Comparison of ENCODE assay signal across 12 cellular contexts in genomic region chr6:136669299-136669699, GRCh38.
DNase-seq lines count a peak whose midpoint lies in the region; ATAC-seq and TF ChIP-seq lines count a peak whose summit lies in the region.
"Had no signal": no experiment of that assay in that cellular context is flagged by ENCODE, and none has a peak within 500 bp of the region (broad histone marks: within the 10 kb centered on the region; RNA-seq: fewer than 3 reads in every experiment).

No MANE protein-coding gene starts in this region.

- no peaks in the 10 kb centered on the region for H4K20me1 ChIP-seq in hepatocyte (ENCODE audit: insufficient read depth, poor library complexity, severe bottlenecking)

- no peak for TF ChIP-seq CTCF in heart left ventricle (IDR thresholded peaks at IDR 0.05)
- no peak for TF ChIP-seq CTCF in hepatocyte (IDR thresholded peaks at IDR 0.05; ENCODE audit: poor library complexity)
- TF ChIP-seq CTCF in upper lobe of right lung (IDR thresholded peaks at IDR 0.05): no peak

- H3K9me3 ChIP-seq in heart left ventricle (no peaks in the 10 kb centered on the region), adipocyte (ENCODE audit: control insufficient read depth, low read length) (no peaks in the 10 kb centered on the region), hepatocyte (ENCODE audit: low read depth) (no peaks in the 10 kb centered on the region), upper lobe of right lung (no peaks in the 10 kb centered on the region)
- H3K9me3 ChIP-seq: sigmoid colon had no signal

- H3K36me3 ChIP-seq in heart left ventricle: peaks cover 0 to 29% (median 14%) of the 10 kb centered on the region in 9 donors
- H3K36me3 ChIP-seq in adipocyte (ENCODE audit: control insufficient read depth, insufficient read depth, low read length, severe bottlenecking): no peaks in the 10 kb centered on the region
- no peaks in the 10 kb centered on the region for H3K36me3 ChIP-seq in hepatocyte (replicated peaks; ENCODE audit: insufficient read depth, low read depth)
- H3K36me3 ChIP-seq in upper lobe of right lung: peaks cover 8% of the 10 kb centered on the region
- H3K36me3 ChIP-seq: sigmoid colon had no signal

- no peaks in the 10 kb centered on the region for H3K79me2 ChIP-seq in hepatocyte

- H3K4me3 ChIP-seq in heart left ventricle (no peak overlapping the region), adipocyte (ENCODE audit: low read length) (peak overlapping the region; percentile 2), hepatocyte (no peak overlapping the region), upper lobe of right lung (no peak overlapping the region)
- H3K4me3 ChIP-seq: coronary artery, sigmoid colon had no signal

- H3K27ac ChIP-seq in heart left ventricle (no peak overlapping the region), hepatocyte (no peak overlapping the region), upper lobe of right lung (no peak overlapping the region)
- H3K27ac ChIP-seq: coronary artery, sigmoid colon had no signal

- H3K4me1 ChIP-seq in heart left ventricle: peaks cover 0 to 11% (median 2%) of the 10 kb centered on the region in 12 donors
- peaks cover 17% of the 10 kb centered on the region for H3K4me1 ChIP-seq in adipocyte (ENCODE audit: control insufficient read depth, insufficient read depth, low read length)
- H3K4me1 ChIP-seq in hepatocyte (ENCODE audit: insufficient read depth): no peaks in the 10 kb centered on the region
- no peaks in the 10 kb centered on the region for H3K4me1 ChIP-seq in upper lobe of right lung
- H3K4me1 ChIP-seq: sigmoid colon had no signal

- no peak overlapping the region for H3K9ac ChIP-seq in adipocyte (ENCODE audit: low read length)

- no peak for TF ChIP-seq POLR2A in heart left ventricle (IDR thresholded peaks at IDR 0.05)

- no peak overlapping the region for H3K4me2 ChIP-seq in hepatocyte

- no peak for DNase-seq in Right ventricle myocardium superior
- DNase-seq in heart left ventricle: no peak
- DNase-seq in adipocyte (ENCODE audit: low read depth): peak; percentile 88
- DNase-seq in hepatocyte (ENCODE audit: low spot score): peak; percentile 6
- no peak for DNase-seq in upper lobe of right lung
- DNase-seq in NCI-H2227 (lab: John Stamatoyannopoulos, UW; ENCODE audit: unreplicated experiment): no peak
- DNase-seq in T-helper 9 cell: no peak
- DNase-seq: islet precursor cell, NCI-H2081 treated with DMSO at 0.1 percent for 48 hours, sigmoid colon had no signal

- no peaks in the 10 kb centered on the region for H3K27me3 ChIP-seq in heart left ventricle
- no peaks in the 10 kb centered on the region for H3K27me3 ChIP-seq in adipocyte (replicated peaks; ENCODE audit: control insufficient read depth, insufficient read depth, low read length)
- no peaks in the 10 kb centered on the region for H3K27me3 ChIP-seq in hepatocyte
- no peaks in the 10 kb centered on the region for H3K27me3 ChIP-seq in upper lobe of right lung
- H3K27me3 ChIP-seq: sigmoid colon had no signal

- WGBS in heart left ventricle, 4 donors: 40 to 54% (median 47%) methylated on average over 3 of the region's 3 CpGs
- WGBS in hepatocyte (ENCODE audit: low lambda C conversion rate, missing lambda C conversion rate): 50% methylated on average over 3 of the region's 3 CpGs

- ATAC-seq in Right ventricle myocardium superior (ENCODE audit: poor library complexity) (peak; percentile 34), heart left ventricle (no peak), upper lobe of right lung (peak; percentile 22), GM21737 (IDR thresholded peaks at IDR 0.05; ENCODE audit: unreplicated experiment) (no peak)

- intact Hi-C loops in Right ventricle myocardium superior (cut with DNase I): no loop called here
- intact Hi-C loops in heart left ventricle (cut with DNase I): no loop called here
- intact Hi-C loops in upper lobe of right lung (cut with DNase I): no loop called here

- H2AFZ ChIP-seq in hepatocyte: no peak overlapping the region

- H3K9me2 ChIP-seq in hepatocyte (replicated peaks; ENCODE audit: insufficient read depth): no peaks in the 10 kb centered on the region

Comparison
In these comparisons a context has a peak if more than half of its experiments do, and no peak if none do; other contexts are left out.
1. ATAC-seq: peak in Right ventricle myocardium superior (single experiment) and upper lobe of right lung (single experiment); none in heart left ventricle (0 of 4) and GM21737 (single experiment).
2. DNase-seq: peak in adipocyte (single experiment) and hepatocyte (single experiment); none in Right ventricle myocardium superior (single experiment), heart left ventricle (0 of 5), upper lobe of right lung (single experiment), NCI-H2227 (single experiment) and T-helper 9 cell (single experiment).